In genomic region chr13:34435338-34435737, GRCh38 we compare ENCODE assay signal across 17 cellular contexts.
DNase-seq lines count a peak whose midpoint lies in the region; FAIRE-seq and TF ChIP-seq lines count a peak whose summit lies in the region.
"Had no signal": no experiment of that assay in that cellular context is flagged by ENCODE, and none has a peak within 500 bp of the region (broad histone marks: within the 10 kb centered on the region; RNA-seq: fewer than 3 reads in every experiment).

No MANE protein-coding gene starts in this region.

- H3K4me3 ChIP-seq in bronchial epithelial cell (ENCODE audit: low read depth, low read length) (no peak overlapping the region), MM.1S (ENCODE audit: low read length) (no peak overlapping the region), spleen (no peak overlapping the region)
- H3K4me3 ChIP-seq: prostate gland, thoracic aorta had no signal

- no peaks in the 10 kb centered on the region for H3K4me1 ChIP-seq in MM.1S (ENCODE audit: low read length)
- H3K4me1 ChIP-seq in spleen = no peaks in the 10 kb centered on the region
- H3K4me1 ChIP-seq: prostate gland had no signal

- H3K27me3 ChIP-seq in bronchial epithelial cell (ENCODE audit: control insufficient read depth, insufficient read depth, low read length) (no peaks in the 10 kb centered on the region), MM.1S (replicated peaks; ENCODE audit: insufficient read depth, low read length) (no peaks in the 10 kb centered on the region), spleen (replicated peaks in 1 of 7) (no peaks in the 10 kb centered on the region)

- no peak for TF ChIP-seq POLR2A in spleen (IDR thresholded peaks at IDR 0.05)

- no peaks in the 10 kb centered on the region for H4K20me1 ChIP-seq in MM.1S (ENCODE audit: insufficient read depth, low read length)

- intact Hi-C loops in spleen (cut with DNase I; ENCODE audit: low total_unique reads) = no loop called here

- no peaks in the 10 kb centered on the region for H3K9me2 ChIP-seq in MM.1S (replicated peaks; ENCODE audit: insufficient read depth, low read length)

- no peak overlapping the region for H3K9ac ChIP-seq in MM.1S (ENCODE audit: low read length)

- in situ Hi-C loops in Caki2 (cut with HindIII; ENCODE audit: low pct_unique_long_range_greater_than_20kb, low sequenced_read_pairs) = no loop called here

- 80 to 87% (median 83%) methylated on average over 3 of the region's 3 CpGs for WGBS in spleen, 5 donors

- H3K27ac ChIP-seq in MM.1S (ENCODE audit: low read length) = no peak overlapping the region
- H3K27ac ChIP-seq in spleen = no peak overlapping the region
- H3K27ac ChIP-seq: prostate gland, thoracic aorta had no signal

- no peaks in the 10 kb centered on the region for H3K79me2 ChIP-seq in MM.1S (ENCODE audit: low read length)

- H2AFZ ChIP-seq in MM.1S (ENCODE audit: low read length) = no peak overlapping the region

- H3F3A ChIP-seq in MM.1S (ENCODE audit: insufficient read depth, low read length) = no peaks in the 10 kb centered on the region

- TF ChIP-seq CTCF in bronchial epithelial cell (IDR thresholded peaks at IDR 0.05; ENCODE audit: insufficient read depth, low read length, severe bottlenecking) (no peak), MM.1S (IDR thresholded peaks at IDR 0.05; ENCODE audit: low read length) (no peak), spleen (IDR thresholded peaks at IDR 0.05 in 8 of 11, conservative IDR thresholded peaks at IDR 0.05 in 3 of 11) (no peak)

- H3K36me3 ChIP-seq in bronchial epithelial cell (ENCODE audit: control insufficient read depth, insufficient read depth, low read length) (no peaks in the 10 kb centered on the region), MM.1S (replicated peaks; ENCODE audit: insufficient read depth, low read length) (no peaks in the 10 kb centered on the region), spleen (no peaks in the 10 kb centered on the region)
- H3K36me3 ChIP-seq: prostate gland, thoracic aorta had no signal

- H3K9me3 ChIP-seq in MM.1S (replicated peaks; ENCODE audit: insufficient read depth, low read length) (no peaks in the 10 kb centered on the region), spleen (peaks cover 0 to 3% (median 0%) of the 10 kb centered on the region in 8 donors)
- H3K9me3 ChIP-seq: prostate gland, thoracic aorta had no signal

- FAIRE-seq in HTR-8/SVneo (lab: Jason Lieb, UNC) (no peak), bronchial epithelial cell (lab: Jason Lieb, UNC) (no peak)
- FAIRE-seq: GM19239, HepG2 had no signal

- H3K4me2 ChIP-seq in MM.1S (ENCODE audit: low read depth, low read length) = no peak overlapping the region

- peak; percentile 1 for DNase-seq in Caki2 (ENCODE audit: low read depth)
- peak; percentile 3 for DNase-seq in HTR-8/SVneo (ENCODE audit: insufficient read length, low spot score)
- peak; percentile 12 for DNase-seq in bronchial epithelial cell (ENCODE audit: low read depth)
- DNase-seq in myocyte (ENCODE audit: low read depth) = peak; percentile 74
- no peak for DNase-seq in MM.1S
- DNase-seq in stimulated activated CD8-positive, alpha-beta memory T cell treated with anti-CD3 and anti-CD28 coated beads, Interleukin-4, amount 100 ng/mL, for 48 hours = no peak
- no peak for DNase-seq in NCI-H2171 treated with DMSO at 0.1 percent for 48 hours (lab: John Stamatoyannopoulos, UW)
- no peak for DNase-seq in spleen
- DNase-seq: activated CD8-positive, alpha-beta memory T cell treated with anti-CD3 and anti-CD28 coated beads, Interleukin-2, amount 10 ng/mL, durations not matched to agents 7 days and 5 days; activated naive CD4-positive, alpha-beta T cell treated with Interleukin-2 at 50 U/mL for 16 hours; CD4-positive, CD25-positive, alpha-beta regulatory T cell; GF-D8; NCI-H1048 had no signal

Comparison
In these comparisons a context has a peak if more than half of its experiments do, and no peak if none do; other contexts are left out.
1. DNase-seq: peak in Caki2 (single experiment), HTR-8/SVneo (single experiment), bronchial epithelial cell (single experiment) and myocyte (single experiment); none in MM.1S (single experiment), stimulated activated CD8-positive, alpha-beta memory T cell treated with anti-CD3 and anti-CD28 coated beads, Interleukin-4, amount 100 ng/mL, for 48 hours (single experiment), NCI-H2171 treated with DMSO at 0.1 percent for 48 hours (single experiment) and spleen (single experiment).